15 cellular contexts compared by ENCODE assay signal in genomic region chr22:36251979-36252608, GRCh38. TPM values are rescaled to one million over a fixed set of nuclear protein-coding genes. Genes with fewer than 3 reads are reported as not detected.
DNase-seq lines count a peak whose midpoint lies in the region; ATAC-seq and TF ChIP-seq lines count a peak whose summit lies in the region.
"Not testable (repeated sequence)": the region's sequence is repeated elsewhere in the genome, so short reads cannot be mapped to it uniquely, and the experiment has no call there.
"Had no signal": no experiment of that assay in that cellular context is flagged by ENCODE, and none has a peak within 500 bp of the region (broad histone marks: within the 10 kb centered on the region; RNA-seq: fewer than 3 reads in every experiment).

No MANE protein-coding gene starts in this region.

- not testable (repeated sequence) for TF ChIP-seq CTCF in H9 (conservative IDR thresholded peaks at IDR 0.05); activated B cell treated with CpG ODN at 0.5 μM for 24 hours (IDR thresholded peaks at IDR 0.05); colonic mucosa (IDR thresholded peaks at IDR 0.05); left lung (IDR thresholded peaks at IDR 0.05); transverse colon (IDR thresholded peaks at IDR 0.05)

- in situ Hi-C loops in transverse colon (cut with MboI; ENCODE audit: low pct_ligation_motif_present in 1 of 4, low pct_unique_long_range_greater_than_20kb in 1 of 4, low sequenced_read_pairs in 3 of 4), result not testable (repeated sequence)

- H3K36me3 Mint-ChIP-seq in H9 (ENCODE audit: insufficient read depth in 1 of 3, low read depth in 3 of 3), result peaks cover 5 to 16% (median 9%) of the 10 kb centered on the region in 3 experiments; a peak in 6 of 7 replicates
- not testable (repeated sequence) for H3K36me3 Mint-ChIP-seq in activated B cell treated with CpG ODN at 0.5 μM for 24 hours (ENCODE audit: low read depth); natural killer cell treated with Interleukin-12 subunit alpha and Interleukin-12 subunit beta and Interleukin-15 and Interleukin-18, amount 100 ng/mL, for 72 hours
- peaks cover 42% of the 10 kb centered on the region for H3K36me3 Mint-ChIP-seq in activated T-helper 17 cell treated with anti-CD3 and anti-CD28 coated beads, Interleukin-2, amount 50 U/mL, for 72 hours (ENCODE audit: low read depth)

- TF ChIP-seq EP300 in transverse colon (IDR thresholded peaks at IDR 0.05; ENCODE audit: low read depth), result not testable (repeated sequence)

- not testable (repeated sequence) for H4K5ac ChIP-seq in H9 (ENCODE audit: insufficient read length, low read depth, low read length)

- H3K4me1 Mint-ChIP-seq in H9 (peaks cover 34 to 38% of the 10 kb centered on the region in 2 experiments), activated B cell treated with CpG ODN at 0.5 μM for 24 hours (peaks cover 23% of the 10 kb centered on the region)
- peaks cover 39% of the 10 kb centered on the region for H3K4me1 Mint-ChIP-seq in activated T-helper 17 cell treated with anti-CD3 and anti-CD28 coated beads, Interleukin-2, amount 50 U/mL, for 72 hours
- H3K4me1 Mint-ChIP-seq in natural killer cell treated with Interleukin-12 subunit alpha and Interleukin-12 subunit beta and Interleukin-15 and Interleukin-18, amount 100 ng/mL, for 72 hours (ENCODE audit: low read depth in 2 of 2), result peaks cover 48 to 52% of the 10 kb centered on the region in 2 donors

- DNase-seq in H9, result peak; percentile 13
- not testable (repeated sequence) for DNase-seq in activated B cell treated with CpG ODN at 0.5 μM for 24 hours; colonic mucosa; left lung; natural killer cell treated with Interleukin-12 subunit alpha and Interleukin-12 subunit beta and Interleukin-15 and Interleukin-18, amount 100 ng/mL, for 72 hours (ENCODE audit: low spot score); transverse colon

- not testable (repeated sequence) for H3K79me2 ChIP-seq in H9 (ENCODE audit: insufficient read depth, low read length)

- not testable (repeated sequence) for H2BK15ac ChIP-seq in H9 (ENCODE audit: low read depth, low read length)

- intact Hi-C loops in activated B cell treated with CpG ODN at 0.5 μM for 24 hours (cut with micrococcal nuclease), result loop anchor here (2.0 kb wide), 1 partner anchor 13 kb away; the partner anchor contains the start of gene APOL2
- intact Hi-C loops in colonic mucosa (cut with DNase I); left lung (cut with DNase I); transverse colon (cut with DNase I; ENCODE audit: low total_unique reads): not testable (repeated sequence)

- H3K79me1 ChIP-seq in H9 (ENCODE audit: insufficient read depth, low read depth, low read length, poor library complexity, severe bottlenecking), result not testable (repeated sequence)

- CTCF ChIA-PET in activated B cell treated with CpG ODN at 0.5 μM for 24 hours (lab: Charles Lee), result interaction anchor here (1.5 to 2.1 kb wide), 2 partner anchors 12 to 26 kb away, joined by 7 to 10 read pairs; partner anchors contain the start of gene APOL2

- not testable (repeated sequence) for H4K91ac ChIP-seq in H9 (ENCODE audit: insufficient read length, low read depth, low read length)

- not testable (repeated sequence) for H3K36me3 ChIP-seq in BLaER1, colonic mucosa, left lung, transverse colon

- H3K27ac ChIP-seq in BLaER1; H9 (ENCODE audit: insufficient read length, low read depth, low read length); colonic mucosa: not testable (repeated sequence)
- peak overlapping the region; percentile 82 to 85 for H3K27ac ChIP-seq in left lung
- H3K27ac ChIP-seq in transverse colon, result peak overlapping the region; percentile 78 to 84 (median 80)

- not testable (repeated sequence) for H3K27ac Mint-ChIP-seq in H9
- H3K27ac Mint-ChIP-seq in activated B cell treated with CpG ODN at 0.5 μM for 24 hours, result peak overlapping the region; percentile 86
- peak overlapping the region; percentile 97 for H3K27ac Mint-ChIP-seq in activated T-helper 17 cell treated with anti-CD3 and anti-CD28 coated beads, Interleukin-2, amount 50 U/mL, for 72 hours
- peak overlapping the region; percentile 96 to 99 for H3K27ac Mint-ChIP-seq in natural killer cell treated with Interleukin-12 subunit alpha and Interleukin-12 subunit beta and Interleukin-15 and Interleukin-18, amount 100 ng/mL, for 72 hours

- H3K4ac ChIP-seq in H9 (ENCODE audit: low read depth, low read length), result not testable (repeated sequence)

- H4K8ac ChIP-seq in H9 (replicated peaks; ENCODE audit: insufficient read length, low read depth, low read length), result not testable (repeated sequence)

- not testable (repeated sequence) for H3K4me3 ChIP-seq in BLaER1, left lung, transverse colon
- peak overlapping the region; percentile 49 for H3K4me3 ChIP-seq in colonic mucosa

- H3K18ac ChIP-seq in H9 (ENCODE audit: insufficient read length, low read depth, low read length), result not testable (repeated sequence)

- H2AK5ac ChIP-seq in H9 (ENCODE audit: insufficient read length, low read length), result not testable (repeated sequence)

- ATAC-seq in activated B cell treated with CpG ODN at 0.5 μM for 24 hours (ENCODE audit: low read depth); activated T-helper 17 cell treated with anti-CD3 and anti-CD28 coated beads, Interleukin-2, amount 50 U/mL, for 72 hours (replicated peaks); left lung; natural killer cell treated with Interleukin-12 subunit alpha and Interleukin-12 subunit beta and Interleukin-15 and Interleukin-18, amount 100 ng/mL, for 72 hours: not testable (repeated sequence)

- no CpG with 5 or more reads among the region's 7 CpGs for WGBS in H9 (ENCODE audit: extremely low coverage, insufficient read length, low lambda C conversion rate)
- WGBS in transverse colon (ENCODE audit: low coverage in 1 of 2), 2 donors, result 87% methylated on average over 7 of the region's 7 CpGs; no CpG with 5 or more reads in 1 of the 2 donors

- H3T11ph ChIP-seq in H9 (ENCODE audit: low read length), result not testable (repeated sequence)

- H3K14ac ChIP-seq in H9 (ENCODE audit: insufficient read depth, low read length), result not testable (repeated sequence)

- H3K27me3 ChIP-seq in BLaER1; H9 (ENCODE audit: insufficient read depth, low read length); colonic mucosa; left lung; transverse colon: not testable (repeated sequence)

- not testable (repeated sequence) for H2AFZ ChIP-seq in H9 (ENCODE audit: low read length)

- H3K4me1 ChIP-seq in BLaER1 (peaks cover 29% of the 10 kb centered on the region), left lung (peaks cover 15 to 44% of the 10 kb centered on the region in 2 donors), transverse colon (peaks cover 11 to 31% (median 26%) of the 10 kb centered on the region in 4 donors)
- H3K4me1 ChIP-seq in H9 (ENCODE audit: insufficient read depth, low read length); colonic mucosa: not testable (repeated sequence)

- H3K9me3 Mint-ChIP-seq in H9, result peaks cover 14 to 21% of the 10 kb centered on the region in 2 experiments
- not testable (repeated sequence) for H3K9me3 Mint-ChIP-seq in activated B cell treated with CpG ODN at 0.5 μM for 24 hours; activated T-helper 17 cell treated with anti-CD3 and anti-CD28 coated beads, Interleukin-2, amount 50 U/mL, for 72 hours; natural killer cell treated with Interleukin-12 subunit alpha and Interleukin-12 subunit beta and Interleukin-15 and Interleukin-18, amount 100 ng/mL, for 72 hours

- H3K23me2 ChIP-seq in H9 (ENCODE audit: insufficient read length, low read depth, low read length, poor library complexity, severe bottlenecking), result not testable (repeated sequence)

- H2BK120ac ChIP-seq in H9 (ENCODE audit: low read depth, low read length, poor library complexity, severe bottlenecking), result not testable (repeated sequence)

- not testable (repeated sequence) for H3K23ac ChIP-seq in H9 (ENCODE audit: insufficient read length, low read depth, low read length)

- POLR2A ChIA-PET in activated B cell treated with CpG ODN at 0.5 μM for 24 hours (lab: Charles Lee), result interaction anchor here (3.2 kb wide), 1 partner anchor 14 kb away, joined by 13 read pairs; the partner anchor contains the start of gene APOL2

- not testable (repeated sequence) for H4K20me1 ChIP-seq in BLaER1; H9 (ENCODE audit: control insufficient read depth, insufficient read depth, insufficient read length)

- H3K9ac ChIP-seq in BLaER1; H9 (ENCODE audit: extremely low read depth, insufficient read length, low read length); colonic mucosa (ENCODE audit: low read depth in 2 of 2, low read length in 2 of 2): not testable (repeated sequence)

- H2BK12ac ChIP-seq in H9 (ENCODE audit: insufficient read length, low read depth, low read length), result not testable (repeated sequence)

- H3K56ac ChIP-seq in H9 (ENCODE audit: insufficient read length, low read depth, low read length), result not testable (repeated sequence)

- peak overlapping the region; percentile 85; the same call in 1 of the 2 replicates for H3K4me2 ChIP-seq in BLaER1
- H3K4me2 ChIP-seq in H9 (ENCODE audit: insufficient read depth, insufficient read length, low read length), result not testable (repeated sequence)

- not testable (repeated sequence) for H3K27me3 Mint-ChIP-seq in H9 (ENCODE audit: low read depth); activated B cell treated with CpG ODN at 0.5 μM for 24 hours; activated T-helper 17 cell treated with anti-CD3 and anti-CD28 coated beads, Interleukin-2, amount 50 U/mL, for 72 hours; natural killer cell treated with Interleukin-12 subunit alpha and Interleukin-12 subunit beta and Interleukin-15 and Interleukin-18, amount 100 ng/mL, for 72 hours

- H3K4me3 Mint-ChIP-seq in H9, activated B cell treated with CpG ODN at 0.5 μM for 24 hours: not testable (repeated sequence)
- peak overlapping the region; percentile 97 for H3K4me3 Mint-ChIP-seq in activated T-helper 17 cell treated with anti-CD3 and anti-CD28 coated beads, Interleukin-2, amount 50 U/mL, for 72 hours
- peak overlapping the region; percentile 93 for H3K4me3 Mint-ChIP-seq in natural killer cell treated with Interleukin-12 subunit alpha and Interleukin-12 subunit beta and Interleukin-15 and Interleukin-18, amount 100 ng/mL, for 72 hours

- not testable (repeated sequence) for TF ChIP-seq POLR2A in transverse colon (IDR thresholded peaks at IDR 0.05)

- peaks cover 16% of the 10 kb centered on the region for H3K9me3 ChIP-seq in BLaER1
- not testable (repeated sequence) for H3K9me3 ChIP-seq in H9 (ENCODE audit: control insufficient read depth, low read depth, low read length); colonic mucosa; left lung; transverse colon

- not testable (repeated sequence) for H2BK20ac ChIP-seq in H9 (ENCODE audit: low read depth, low read length, poor library complexity, severe bottlenecking)

- H2BK5ac ChIP-seq in H9 (ENCODE audit: insufficient read length, low read length), result not testable (repeated sequence)

RNA-seq across cellular contexts. Expression of gene APOL1, which starts 0.8 kb away (rescaled TPM):
- total RNA-seq in H9 (2021) (0.13 TPM in 1 of 2 replicates, not detected in the other), activated B cell treated with CpG ODN at 0.5 μM for 24 hours (10.4 and 10.7 TPM in 2 replicates), colonic mucosa (10 to 100 TPM; 14.7 to 34.6 TPM), left lung (100 to 1,000 TPM in 1 of 2 donors, 10 to 100 TPM in 1; 89.4 to 109 TPM), transverse colon (10 to 100 TPM in 3 of 4 donors, 1 to 10 TPM in 1; 2.2 to 19.5 (median 14.7) TPM)
- 10 to 100 TPM; 52.8 to 89.4 TPM for total RNA-seq in activated T-helper 17 cell treated with anti-CD3 and anti-CD28 coated beads, Interleukin-2, amount 50 U/mL, for 72 hours
- 100 to 1,000 TPM in 1 of 2 donors, 10 to 100 TPM in 1; 42.2 to 129 TPM for total RNA-seq in natural killer cell treated with Interleukin-12 subunit alpha and Interleukin-12 subunit beta and Interleukin-15 and Interleukin-18, amount 100 ng/mL, for 72 hours
- total RNA-seq: H1, smooth muscle cell had no signal

RNA-seq across cellular contexts. Expression of gene APOL2, which starts 12.8 kb away (rescaled TPM):
- total RNA-seq in H9 (2021) (15.6 and 18.1 TPM in 2 replicates), activated B cell treated with CpG ODN at 0.5 μM for 24 hours (35.7 and 38.3 TPM in 2 replicates), colonic mucosa (10 to 100 TPM; 27.5 to 29.4 TPM), left lung (10 to 100 TPM; 51.3 to 63.0 TPM), transverse colon (100 to 1,000 TPM in 1 of 4 donors, 10 to 100 TPM in 2, 1 to 10 TPM in 1; 3.8 to 142 (median 47.8) TPM)
- 100 to 1,000 TPM; 105 to 116 TPM for total RNA-seq in activated T-helper 17 cell treated with anti-CD3 and anti-CD28 coated beads, Interleukin-2, amount 50 U/mL, for 72 hours
- total RNA-seq in natural killer cell treated with Interleukin-12 subunit alpha and Interleukin-12 subunit beta and Interleukin-15 and Interleukin-18, amount 100 ng/mL, for 72 hours, result 100 to 1,000 TPM in 1 of 2 donors, 10 to 100 TPM in 1; 92.1 to 231 TPM

RNA-seq across cellular contexts. Expression of gene APOL4, which starts 50.5 kb away (rescaled TPM):
- total RNA-seq in H9 (2021), result not detected in 2 replicates
- 0.05 TPM in 1 of 2 replicates, not detected in the other for total RNA-seq in activated B cell treated with CpG ODN at 0.5 μM for 24 hours
- 1 to 10 TPM in 1 of 2 donors, under 1 TPM in 1; 0.56 to 1.2 TPM for total RNA-seq in activated T-helper 17 cell treated with anti-CD3 and anti-CD28 coated beads, Interleukin-2, amount 50 U/mL, for 72 hours
- 1 to 10 TPM; 1.9 to 2.3 TPM for total RNA-seq in colonic mucosa
- 10 to 100 TPM in 1 of 2 donors, 1 to 10 TPM in 1; 8.5 to 12.8 TPM for total RNA-seq in left lung
- total RNA-seq in natural killer cell treated with Interleukin-12 subunit alpha and Interleukin-12 subunit beta and Interleukin-15 and Interleukin-18, amount 100 ng/mL, for 72 hours, result 1 to 10 TPM in 1 of 2 donors, under 1 TPM in 1; 0.64 to 1.5 TPM
- total RNA-seq in transverse colon, result 1 to 10 TPM in 2 of 4 donors, under 1 TPM in 1, not detected in 1; 0.16 to 9.0 (median 1.8) TPM
- total RNA-seq: A172, Daoy, endodermal cell, H1, renal cortical epithelial cell, SK-MEL-5 had no signal
